ENCODE assay signal across 32 cellular contexts in the genomic region with DNA sequence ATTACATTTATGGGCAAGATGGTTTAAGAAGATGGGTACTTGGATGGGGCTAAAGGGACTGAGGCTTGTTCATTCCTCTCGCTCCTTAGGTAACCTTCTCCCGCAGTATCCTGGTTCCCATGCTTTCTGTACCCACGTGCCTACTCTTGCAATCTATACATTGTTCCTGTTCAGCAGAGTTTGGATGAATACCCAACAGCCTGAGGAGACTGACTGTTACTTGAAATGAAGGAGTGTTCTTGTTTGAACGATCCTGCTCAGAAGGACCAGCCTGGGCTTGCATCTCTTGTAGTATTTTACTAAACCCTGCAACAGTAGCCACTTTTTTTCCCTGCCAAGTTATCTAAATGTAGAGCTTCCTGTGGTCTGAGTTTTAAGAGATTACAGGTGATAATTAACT. TPM values are rescaled to one million over a fixed set of nuclear protein-coding genes. Genes with fewer than 3 reads are reported as not detected.
"Had no signal": no experiment of that assay in that cellular context is flagged by ENCODE, and none has a peak within 500 bp of the region (broad histone marks: within the 10 kb centered on the region; RNA-seq: fewer than 3 reads in every experiment).

No MANE protein-coding gene starts in this region.

- H3K4me1 Mint-ChIP-seq: activated CD4-positive, alpha-beta T cell treated with anti-CD3 and anti-CD28 coated beads for 36 hours; activated CD4-positive, alpha-beta T cell treated with anti-CD3 and anti-CD28 coated beads, Interleukin-2, amount 10 ng/mL, durations not matched to agents 7 days and 5 days; brain; central memory CD8-positive, alpha-beta T cell had no signal

- DNase-seq: activated CD4-positive, alpha-beta T cell treated with anti-CD3 and anti-CD28 coated beads for 36 hours; activated CD4-positive, alpha-beta T cell treated with anti-CD3 and anti-CD28 coated beads, Interleukin-2, amount 10 ng/mL, durations not matched to agents 7 days and 5 days; activated CD4-positive, alpha-beta T cell treated with anti-CD3 and anti-CD28 coated beads, Interleukin-2, amount 50 U/mL, for 48 hours; activated CD8-positive, alpha-beta T cell treated with anti-CD3 and anti-CD28 coated beads, Interleukin-2, amount 10 ng/mL, durations not matched to agents 7 days and 5 days; activated gamma-delta T cell; activated naive CD4-positive, alpha-beta T cell treated with Interleukin-2 at 50 U/mL for 16 hours; activated T-cell treated with anti-CD3 and anti-CD28 coated beads, Interleukin-2, amount 50 U/mL, for 24 hours; anterior cingulate cortex; Kasumi-1; KG1; MM.1S; MV-4-11; NCI-H1092; NCI-H1436 treated with DMSO at 0.1 percent for 48 hours; NCI-H1694 treated with DMSO at 0.1 percent for 48 hours; NCI-H2029; NCI-H345; NCI-H524 treated with DMSO at 0.1 percent for 48 hours; Peyer's patch; RPMI8226; SIG-M5; T1000 had no signal

- H3K36me3 Mint-ChIP-seq: activated naive CD4-positive, alpha-beta T cell treated with anti-CD3 and anti-CD28 coated beads, Interleukin-2, amount 50 U/mL, for 72 hours; brain had no signal

- H3K9me3 ChIP-seq: Peyer's patch had no signal

- H3K4me1 ChIP-seq: Peyer's patch had no signal

- H3K27ac Mint-ChIP-seq: activated CD4-positive, alpha-beta T cell treated with anti-CD3 and anti-CD28 coated beads for 36 hours; activated CD4-positive, alpha-beta T cell treated with anti-CD3 and anti-CD28 coated beads, Interleukin-2, amount 10 ng/mL, durations not matched to agents 7 days and 5 days; activated CD8-positive, alpha-beta T cell treated with anti-CD3 and anti-CD28 coated beads, Interleukin-2, amount 10 ng/mL, durations not matched to agents 7 days and 5 days; activated naive CD4-positive, alpha-beta T cell treated with anti-CD3 and anti-CD28 coated beads, Interleukin-2, amount 50 U/mL, for 72 hours; activated T-cell treated with anti-CD3 and anti-CD28 coated beads, Interleukin-2, amount 50 U/mL, for 24 hours; activated T-helper 2 cell treated with anti-CD3 and anti-CD28 coated beads, Interferon-gamma antibody, Interleukin-2, Interleukin-4, amounts not matched to agents 10 μg/mL and 5 μg/mL and 100 μg/mL, durations not matched to agents 14 hours and 24 hours and 36 hours; brain had no signal

- H3K27me3 ChIP-seq: cardiac muscle cell, Peyer's patch had no signal

- ATAC-seq: activated CD4-positive, alpha-beta T cell treated with anti-CD3 and anti-CD28 coated beads for 36 hours; activated CD8-positive, alpha-beta T cell treated with anti-CD3 and anti-CD28 coated beads, Interleukin-2, amount 10 ng/mL, durations not matched to agents 7 days and 5 days; activated naive CD4-positive, alpha-beta T cell treated with anti-CD3 and anti-CD28 coated beads, Interleukin-2, amount 50 U/mL, for 72 hours; Right ventricle myocardium inferior had no signal

- H3K27me3 Mint-ChIP-seq: activated CD4-positive, alpha-beta T cell treated with anti-CD3 and anti-CD28 coated beads, Interleukin-2, amount 10 ng/mL, durations not matched to agents 7 days and 5 days; activated T-cell treated with anti-CD3 and anti-CD28 coated beads, Interleukin-2, amount 50 U/mL, for 24 hours; brain; central memory CD8-positive, alpha-beta T cell had no signal

- H3K27ac ChIP-seq: cardiac muscle cell, Peyer's patch had no signal

- H3K36me3 ChIP-seq: cardiac muscle cell, Peyer's patch had no signal

- H3K4me3 Mint-ChIP-seq: activated CD4-positive, alpha-beta T cell treated with anti-CD3 and anti-CD28 coated beads for 36 hours; activated CD4-positive, alpha-beta T cell treated with anti-CD3 and anti-CD28 coated beads, Interleukin-2, amount 10 ng/mL, durations not matched to agents 7 days and 5 days; activated CD8-positive, alpha-beta T cell treated with anti-CD3 and anti-CD28 coated beads, Interleukin-2, amount 10 ng/mL, durations not matched to agents 7 days and 5 days; activated T-cell treated with anti-CD3 and anti-CD28 coated beads, Interleukin-2, amount 50 U/mL, for 24 hours; brain; central memory CD8-positive, alpha-beta T cell had no signal

- H3K9me3 Mint-ChIP-seq: activated T-helper 2 cell treated with anti-CD3 and anti-CD28 coated beads, Interferon-gamma antibody, Interleukin-2, Interleukin-4, amounts not matched to agents 10 μg/mL and 5 μg/mL and 100 μg/mL, durations not matched to agents 14 hours and 24 hours and 36 hours had no signal

- H3K4me3 ChIP-seq: cardiac muscle cell, Peyer's patch had no signal

RNA-seq across cellular contexts. Expression of gene ADH6, which starts 33.7 kb away (rescaled TPM):
- total RNA-seq: activated CD4-positive, alpha-beta T cell treated with anti-CD3 and anti-CD28 coated beads for 36 hours; activated CD4-positive, alpha-beta T cell treated with anti-CD3 and anti-CD28 coated beads, Interleukin-2, amount 10 ng/mL, durations not matched to agents 7 days and 5 days; activated CD8-positive, alpha-beta T cell treated with anti-CD3 and anti-CD28 coated beads, Interleukin-2, amount 10 ng/mL, durations not matched to agents 7 days and 5 days; activated naive CD4-positive, alpha-beta T cell treated with anti-CD3 and anti-CD28 coated beads, Interleukin-2, amount 50 U/mL, for 72 hours; activated T-helper 2 cell treated with anti-CD3 and anti-CD28 coated beads, Interferon-gamma antibody, Interleukin-2, Interleukin-4, amounts not matched to agents 10 μg/mL and 5 μg/mL and 100 μg/mL, durations not matched to agents 14 hours and 24 hours and 36 hours; cardiac muscle cell; NCI-H460; Right ventricle myocardium inferior; SK-MEL-5; T-helper 1 cell treated with Interleukin-12 subunit alpha and Interleukin-12 subunit beta and Interleukin-4 antibody, amounts not matched to agents 30 ng/mL and 1 ng/mL, for 36 hours; T-helper 2 cell treated with Interferon-gamma antibody and Interleukin-4, amounts not matched to agents 100 ng/mL and 5 ng/mL, for 36 hours had no signal

RNA-seq across cellular contexts. Expression of gene ADH1A, which starts 38.0 kb away (rescaled TPM):
- total RNA-seq: activated CD4-positive, alpha-beta T cell treated with anti-CD3 and anti-CD28 coated beads for 36 hours; activated CD4-positive, alpha-beta T cell treated with anti-CD3 and anti-CD28 coated beads, Interleukin-2, amount 10 ng/mL, durations not matched to agents 7 days and 5 days; activated CD8-positive, alpha-beta T cell treated with anti-CD3 and anti-CD28 coated beads, Interleukin-2, amount 10 ng/mL, durations not matched to agents 7 days and 5 days; activated naive CD4-positive, alpha-beta T cell treated with anti-CD3 and anti-CD28 coated beads, Interleukin-2, amount 50 U/mL, for 72 hours; activated T-helper 2 cell treated with anti-CD3 and anti-CD28 coated beads, Interferon-gamma antibody, Interleukin-2, Interleukin-4, amounts not matched to agents 10 μg/mL and 5 μg/mL and 100 μg/mL, durations not matched to agents 14 hours and 24 hours and 36 hours; cardiac muscle cell; NCI-H460; Peyer's patch; SK-MEL-5; T-helper 1 cell treated with Interleukin-12 subunit alpha and Interleukin-12 subunit beta and Interleukin-4 antibody, amounts not matched to agents 30 ng/mL and 1 ng/mL, for 36 hours; T-helper 2 cell treated with Interferon-gamma antibody and Interleukin-4, amounts not matched to agents 100 ng/mL and 5 ng/mL, for 36 hours had no signal
- polyA plus RNA-seq: cardiac muscle cell had no signal
